Comparison of ENCODE assay signal across 8 cellular contexts in genomic region chr3:107525954-107526305, GRCh38. TPM values are rescaled to one million over a fixed set of nuclear protein-coding genes. Genes with fewer than 3 reads are reported as not detected.
DNase-seq lines count a peak whose midpoint lies in the region; ATAC-seq, FAIRE-seq and TF ChIP-seq lines count a peak whose summit lies in the region.

No MANE protein-coding gene starts in this region.

- peak overlapping the region; percentile 98 for H3K4me3 Mint-ChIP-seq in T-helper 2 cell treated with Interferon-gamma antibody and Interleukin-4, amounts not matched to agents 5 μg/mL and 100 μg/mL, for 36 hours

- peaks cover 22% of the 10 kb centered on the region for H3K36me3 Mint-ChIP-seq in T-helper 2 cell treated with Interferon-gamma antibody and Interleukin-4, amounts not matched to agents 5 μg/mL and 100 μg/mL, for 36 hours (ENCODE audit: low read depth)

- TF ChIP-seq POLR2A in GM12891 (IDR thresholded peaks at IDR 0.05; ENCODE audit: low read depth, low read length) = no peak

- DNase-seq in GM12891 (ENCODE audit: insufficient read length, low spot score) (no peak), fibroblast of villous mesenchyme (ENCODE audit: low read depth) (peak; percentile 3), retinal pigment epithelial cell (ENCODE audit: low read depth) (no peak), CD1c-positive myeloid dendritic cell (ENCODE audit: extremely low spot score) (no peak), glomerular visceral epithelial cell (ENCODE audit: extremely low spot score) (no peak)
- DNase-seq in T-helper 2 cell treated with Interferon-gamma antibody and Interleukin-4, amounts not matched to agents 5 μg/mL and 100 μg/mL, for 36 hours (ENCODE audit: low spot score) = peak; percentile 8

- peak overlapping the region; percentile 94 for H3K27ac Mint-ChIP-seq in T-helper 2 cell treated with Interferon-gamma antibody and Interleukin-4, amounts not matched to agents 5 μg/mL and 100 μg/mL, for 36 hours

- FAIRE-seq in GM12891 (lab: Jason Lieb, UNC) = peak; percentile 31

- ATAC-seq in HG02973 (IDR thresholded peaks at IDR 0.05; ENCODE audit: unreplicated experiment) = no peak
- ATAC-seq in GM21786 (IDR thresholded peaks at IDR 0.05; ENCODE audit: unreplicated experiment) = no peak

- H3K4me1 Mint-ChIP-seq in T-helper 2 cell treated with Interferon-gamma antibody and Interleukin-4, amounts not matched to agents 5 μg/mL and 100 μg/mL, for 36 hours (ENCODE audit: low read depth) = peaks cover 21% of the 10 kb centered on the region

- TF ChIP-seq CTCF in fibroblast of villous mesenchyme (IDR thresholded peaks at IDR 0.05; ENCODE audit: insufficient read depth, low read depth, low read length) = no peak
- no peak for TF ChIP-seq CTCF in retinal pigment epithelial cell (conservative IDR thresholded peaks at IDR 0.05; ENCODE audit: low read depth, low read length)

- peaks cover 8% of the 10 kb centered on the region for H3K27me3 Mint-ChIP-seq in T-helper 2 cell treated with Interferon-gamma antibody and Interleukin-4, amounts not matched to agents 5 μg/mL and 100 μg/mL, for 36 hours (ENCODE audit: low read depth)

- peak overlapping the region; percentile 95 for H3K4me3 ChIP-seq in fibroblast of villous mesenchyme (ENCODE audit: low read depth, low read length)
- peak overlapping the region; percentile 79 for H3K4me3 ChIP-seq in retinal pigment epithelial cell (ENCODE audit: low read length)

- no peaks in the 10 kb centered on the region for H3K9me3 Mint-ChIP-seq in T-helper 2 cell treated with Interferon-gamma antibody and Interleukin-4, amounts not matched to agents 5 μg/mL and 100 μg/mL, for 36 hours

TF ChIP-seq in GM12891, 5 proteins besides CTCF, POLR2A, EP300 and RAD21:
- no peak; the same call in 1 of the 2 replicates for TF ChIP-seq POU2F2 (IDR thresholded peaks at IDR 0.05; ENCODE audit: low read depth, low read length)
- TF ChIP-seq TAF1 (IDR thresholded peaks at IDR 0.05; ENCODE audit: low read depth, low read length) = no peak
- no peak for TF ChIP-seq PAX5 (IDR thresholded peaks at IDR 0.05; ENCODE audit: insufficient read depth, low read length, severe bottlenecking)
- no peak for TF ChIP-seq POLR2AphosphoS5 (IDR thresholded peaks at IDR 0.05; ENCODE audit: low read depth, low read length)
- no peak for TF ChIP-seq SPI1 (IDR thresholded peaks at IDR 0.05; ENCODE audit: low read depth, low read length)

RNA-seq across cellular contexts. Expression of gene BBX, which starts 3.2 kb away (rescaled TPM):
- 11.1 TPM for polyA plus RNA-seq in GM12891 (2012; ENCODE audit: low read depth, missing spikeins)
- 52.5 and 97.6 TPM in 2 replicates for total RNA-seq in fibroblast of villous mesenchyme

Comparison
In these comparisons a context has a peak if more than half of its experiments do, and no peak if none do; other contexts are left out.
1. DNase-seq: peak in T-helper 2 cell treated with Interferon-gamma antibody and Interleukin-4, amounts not matched to agents 5 μg/mL and 100 μg/mL, for 36 hours (single experiment) and fibroblast of villous mesenchyme (single experiment); none in GM12891 (single experiment), retinal pigment epithelial cell (single experiment), CD1c-positive myeloid dendritic cell (single experiment) and glomerular visceral epithelial cell (single experiment).